ENCODE assay signal across 1 cellular context in the genomic region with DNA sequence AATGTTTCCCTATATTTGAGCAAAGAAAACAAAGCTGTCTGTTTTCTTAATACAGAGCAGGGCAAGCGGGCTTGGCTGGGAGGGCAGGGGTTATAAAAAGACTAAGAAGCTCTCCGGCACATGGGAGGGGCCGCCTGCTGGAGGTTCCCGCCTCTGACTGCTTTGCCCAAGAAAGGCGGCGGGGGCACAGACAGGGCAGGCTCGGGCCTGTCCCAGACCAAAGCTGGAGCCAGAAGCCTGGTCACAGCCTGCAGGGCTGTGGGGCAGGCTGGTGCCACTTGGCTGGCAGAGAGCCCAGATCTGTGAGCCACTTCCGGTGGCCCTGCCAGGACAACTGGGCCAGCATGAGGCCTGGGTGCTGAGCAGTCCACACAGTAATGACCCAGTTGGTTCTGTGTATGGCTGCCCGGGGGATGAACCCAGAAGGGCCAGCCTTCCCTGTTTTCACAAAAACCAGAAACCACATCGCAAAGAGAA.
TF ChIP-seq lines count a peak whose summit lies in the region.

No MANE protein-coding gene starts in this region.

TF ChIP-seq in HepG2, 621 proteins besides CTCF, POLR2A, EP300 and RAD21 (continued from another document and continues in another):
- TF ChIP-seq TCF7 (IDR thresholded peaks at IDR 0.05; ENCODE audit: low read depth), result no peak
- TF ChIP-seq RFX1 (IDR thresholded peaks at IDR 0.05), result no peak
- TF ChIP-seq CREB1 (IDR thresholded peaks at IDR 0.05), result no peak
- no peak for TF ChIP-seq CREB1 (CRISPR knock-in tag; IDR thresholded peaks at IDR 0.05)
- TF ChIP-seq, protein P1, sequence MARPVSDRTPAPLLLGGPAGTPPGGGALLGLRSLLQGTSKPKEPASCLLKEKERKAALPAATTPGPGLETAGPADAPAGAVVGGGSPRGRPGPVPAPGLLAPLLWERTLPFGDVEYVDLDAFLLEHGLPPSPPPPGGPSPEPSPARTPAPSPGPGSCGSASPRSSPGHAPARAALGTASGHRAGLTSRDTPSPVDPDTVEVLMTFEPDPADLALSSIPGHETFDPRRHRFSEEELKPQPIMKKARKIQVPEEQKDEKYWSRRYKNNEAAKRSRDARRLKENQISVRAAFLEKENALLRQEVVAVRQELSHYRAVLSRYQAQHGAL (CRISPR knock-in tag; IDR thresholded peaks at IDR 0.05; ENCODE audit: not compliant biosample characterization), result no peak
- TF ChIP-seq ZNF496 (CRISPR knock-in tag; IDR thresholded peaks at IDR 0.05; ENCODE audit: insufficient replicate concordance), result no peak
- no peak for TF ChIP-seq ZNF12 (CRISPR knock-in tag; IDR thresholded peaks at IDR 0.05)
- TF ChIP-seq MEF2D (CRISPR knock-in tag; IDR thresholded peaks at IDR 0.05), result no peak
- no peak for TF ChIP-seq ZNF337 (CRISPR knock-in tag; IDR thresholded peaks at IDR 0.05; ENCODE audit: borderline replicate concordance, low read depth)
- 0 out of 2 replicates have a peak, but pooled peaks have one; percentile 45 for TF ChIP-seq POLR2G (IDR thresholded peaks at IDR 0.05; ENCODE audit: low read depth, low read length)
- no peak for TF ChIP-seq ZNF780A (CRISPR knock-in tag; IDR thresholded peaks at IDR 0.05)
- no peak for TF ChIP-seq PAF1 (CRISPR knock-in tag; IDR thresholded peaks at IDR 0.05)
- no peak for TF ChIP-seq ATF3 (CRISPR knock-in tag; IDR thresholded peaks at IDR 0.05)
- TF ChIP-seq ZNF775 (CRISPR knock-in tag; IDR thresholded peaks at IDR 0.05; ENCODE audit: borderline replicate concordance), result 0 out of 2 replicates have a peak, but pooled peaks have one; percentile 45
- no peak for TF ChIP-seq ZNF468 (CRISPR knock-in tag; IDR thresholded peaks at IDR 0.05)
- TF ChIP-seq JARID2 (CRISPR knock-in tag; IDR thresholded peaks at IDR 0.05; ENCODE audit: insufficient replicate concordance), result no peak
- TF ChIP-seq THAP11 (CRISPR knock-in tag; IDR thresholded peaks at IDR 0.05), result no peak
- no peak for TF ChIP-seq GFI1 (CRISPR knock-in tag; IDR thresholded peaks at IDR 0.05; ENCODE audit: borderline replicate concordance)
- TF ChIP-seq NKX3-1 (CRISPR knock-in tag; IDR thresholded peaks at IDR 0.05), result no peak
- 0 out of 2 replicates have a peak, but pooled peaks have one; percentile 11 for TF ChIP-seq PRDM4 (CRISPR knock-in tag; IDR thresholded peaks at IDR 0.05; ENCODE audit: borderline replicate concordance)
- TF ChIP-seq TEAD3 (CRISPR knock-in tag; optimal IDR thresholded peaks at IDR 0.05; ENCODE audit: borderline replicate concordance), result no peak
- TF ChIP-seq SOX13 (IDR thresholded peaks at IDR 0.05), result no peak
- no peak for TF ChIP-seq SOX13 (CRISPR knock-in tag; conservative IDR thresholded peaks at IDR 0.05 in 1 of 2, IDR thresholded peaks at IDR 0.05 in 1 of 2)
- no peak for TF ChIP-seq ZBTB43 (CRISPR knock-in tag; conservative IDR thresholded peaks at IDR 0.05)
- TF ChIP-seq PCBP2 (optimal IDR thresholded peaks at IDR 0.05; ENCODE audit: low read depth, low read length, poor library complexity, severe bottlenecking), result no peak
- TF ChIP-seq RARG (CRISPR knock-in tag; IDR thresholded peaks at IDR 0.05; ENCODE audit: low read depth), result no peak
- peak; percentile 42; the same call in 1 of the 2 replicates for TF ChIP-seq ZNF362 (CRISPR knock-in tag; IDR thresholded peaks at IDR 0.05; ENCODE audit: borderline replicate concordance)
- no peak for TF ChIP-seq BORCS8-MEF2B (CRISPR knock-in tag; IDR thresholded peaks at IDR 0.05)
- peak; percentile 84 for TF ChIP-seq ZFX (CRISPR knock-in tag; IDR thresholded peaks at IDR 0.05; ENCODE audit: low read depth)
- peak; percentile 33; the same call in 1 of the 2 replicates for TF ChIP-seq KDM5B (CRISPR knock-in tag; IDR thresholded peaks at IDR 0.05; ENCODE audit: borderline replicate concordance)
- TF ChIP-seq ZNF567 (CRISPR knock-in tag; IDR thresholded peaks at IDR 0.05; ENCODE audit: borderline replicate concordance), result no peak
- no peak for TF ChIP-seq GZF1 (CRISPR knock-in tag; IDR thresholded peaks at IDR 0.05)
- TF ChIP-seq NCOA2 (CRISPR knock-in tag; IDR thresholded peaks at IDR 0.05), result no peak
- TF ChIP-seq STAT6 (CRISPR knock-in tag; IDR thresholded peaks at IDR 0.05; ENCODE audit: borderline replicate concordance), result no peak
- TF ChIP-seq, protein P2, sequence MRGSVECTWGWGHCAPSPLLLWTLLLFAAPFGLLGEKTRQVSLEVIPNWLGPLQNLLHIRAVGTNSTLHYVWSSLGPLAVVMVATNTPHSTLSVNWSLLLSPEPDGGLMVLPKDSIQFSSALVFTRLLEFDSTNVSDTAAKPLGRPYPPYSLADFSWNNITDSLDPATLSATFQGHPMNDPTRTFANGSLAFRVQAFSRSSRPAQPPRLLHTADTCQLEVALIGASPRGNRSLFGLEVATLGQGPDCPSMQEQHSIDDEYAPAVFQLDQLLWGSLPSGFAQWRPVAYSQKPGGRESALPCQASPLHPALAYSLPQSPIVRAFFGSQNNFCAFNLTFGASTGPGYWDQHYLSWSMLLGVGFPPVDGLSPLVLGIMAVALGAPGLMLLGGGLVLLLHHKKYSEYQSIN (CRISPR knock-in tag; IDR thresholded peaks at IDR 0.05; ENCODE audit: borderline replicate concordance), result no peak
- TF ChIP-seq MATR3 (CRISPR knock-in tag; IDR thresholded peaks at IDR 0.05), result no peak
- TF ChIP-seq, protein P3, sequence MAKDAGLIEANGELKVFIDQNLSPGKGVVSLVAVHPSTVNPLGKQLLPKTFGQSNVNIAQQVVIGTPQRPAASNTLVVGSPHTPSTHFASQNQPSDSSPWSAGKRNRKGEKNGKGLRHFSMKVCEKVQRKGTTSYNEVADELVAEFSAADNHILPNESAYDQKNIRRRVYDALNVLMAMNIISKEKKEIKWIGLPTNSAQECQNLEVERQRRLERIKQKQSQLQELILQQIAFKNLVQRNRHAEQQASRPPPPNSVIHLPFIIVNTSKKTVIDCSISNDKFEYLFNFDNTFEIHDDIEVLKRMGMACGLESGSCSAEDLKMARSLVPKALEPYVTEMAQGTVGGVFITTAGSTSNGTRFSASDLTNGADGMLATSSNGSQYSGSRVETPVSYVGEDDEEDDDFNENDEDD (CRISPR knock-in tag; IDR thresholded peaks at IDR 0.05; ENCODE audit: borderline replicate concordance), result peak; percentile 45; the same call in 1 of the 2 replicates
- TF ChIP-seq ATM (IDR thresholded peaks at IDR 0.05; ENCODE audit: borderline replicate concordance), result no peak
- TF ChIP-seq ATRX (CRISPR knock-in tag; IDR thresholded peaks at IDR 0.05; ENCODE audit: borderline replicate concordance), result no peak
- TF ChIP-seq ATF5 (CRISPR knock-in tag; IDR thresholded peaks at IDR 0.05; ENCODE audit: low read depth), result 0 out of 2 replicates have a peak, but pooled peaks have one; percentile 44
- TF ChIP-seq, protein P4, sequence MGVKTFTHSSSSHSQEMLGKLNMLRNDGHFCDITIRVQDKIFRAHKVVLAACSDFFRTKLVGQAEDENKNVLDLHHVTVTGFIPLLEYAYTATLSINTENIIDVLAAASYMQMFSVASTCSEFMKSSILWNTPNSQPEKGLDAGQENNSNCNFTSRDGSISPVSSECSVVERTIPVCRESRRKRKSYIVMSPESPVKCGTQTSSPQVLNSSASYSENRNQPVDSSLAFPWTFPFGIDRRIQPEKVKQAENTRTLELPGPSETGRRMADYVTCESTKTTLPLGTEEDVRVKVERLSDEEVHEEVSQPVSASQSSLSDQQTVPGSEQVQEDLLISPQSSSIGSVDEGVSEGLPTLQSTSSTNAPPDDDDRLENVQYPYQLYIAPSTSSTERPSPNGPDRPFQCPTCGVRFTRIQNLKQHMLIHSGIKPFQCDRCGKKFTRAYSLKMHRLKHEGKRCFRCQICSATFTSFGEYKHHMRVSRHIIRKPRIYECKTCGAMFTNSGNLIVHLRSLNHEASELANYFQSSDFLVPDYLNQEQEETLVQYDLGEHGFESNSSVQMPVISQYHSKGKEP (CRISPR knock-in tag; IDR thresholded peaks at IDR 0.05), result no peak
- TF ChIP-seq ZNF761 (CRISPR knock-in tag; conservative IDR thresholded peaks at IDR 0.05), result no peak
- TF ChIP-seq, protein P5, sequence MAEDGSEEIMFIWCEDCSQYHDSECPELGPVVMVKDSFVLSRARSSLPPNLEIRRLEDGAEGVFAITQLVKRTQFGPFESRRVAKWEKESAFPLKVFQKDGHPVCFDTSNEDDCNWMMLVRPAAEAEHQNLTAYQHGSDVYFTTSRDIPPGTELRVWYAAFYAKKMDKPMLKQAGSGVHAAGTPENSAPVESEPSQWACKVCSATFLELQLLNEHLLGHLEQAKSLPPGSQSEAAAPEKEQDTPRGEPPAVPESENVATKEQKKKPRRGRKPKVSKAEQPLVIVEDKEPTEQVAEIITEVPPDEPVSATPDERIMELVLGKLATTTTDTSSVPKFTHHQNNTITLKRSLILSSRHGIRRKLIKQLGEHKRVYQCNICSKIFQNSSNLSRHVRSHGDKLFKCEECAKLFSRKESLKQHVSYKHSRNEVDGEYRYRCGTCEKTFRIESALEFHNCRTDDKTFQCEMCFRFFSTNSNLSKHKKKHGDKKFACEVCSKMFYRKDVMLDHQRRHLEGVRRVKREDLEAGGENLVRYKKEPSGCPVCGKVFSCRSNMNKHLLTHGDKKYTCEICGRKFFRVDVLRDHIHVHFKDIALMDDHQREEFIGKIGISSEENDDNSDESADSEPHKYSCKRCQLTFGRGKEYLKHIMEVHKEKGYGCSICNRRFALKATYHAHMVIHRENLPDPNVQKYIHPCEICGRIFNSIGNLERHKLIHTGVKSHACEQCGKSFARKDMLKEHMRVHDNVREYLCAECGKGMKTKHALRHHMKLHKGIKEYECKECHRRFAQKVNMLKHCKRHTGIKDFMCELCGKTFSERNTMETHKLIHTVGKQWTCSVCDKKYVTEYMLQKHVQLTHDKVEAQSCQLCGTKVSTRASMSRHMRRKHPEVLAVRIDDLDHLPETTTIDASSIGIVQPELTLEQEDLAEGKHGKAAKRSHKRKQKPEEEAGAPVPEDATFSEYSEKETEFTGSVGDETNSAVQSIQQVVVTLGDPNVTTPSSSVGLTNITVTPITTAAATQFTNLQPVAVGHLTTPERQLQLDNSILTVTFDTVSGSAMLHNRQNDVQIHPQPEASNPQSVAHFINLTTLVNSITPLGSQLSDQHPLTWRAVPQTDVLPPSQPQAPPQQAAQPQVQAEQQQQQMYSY (CRISPR knock-in tag; IDR thresholded peaks at IDR 0.05), result 0 out of 2 replicates have a peak, but pooled peaks have one; percentile 34
- no peak for TF ChIP-seq MXI1 (IDR thresholded peaks at IDR 0.05; ENCODE audit: borderline replicate concordance, low read depth, low read length)
- no peak for TF ChIP-seq ZNF350 (CRISPR knock-in tag; IDR thresholded peaks at IDR 0.05; ENCODE audit: borderline replicate concordance, low read depth)
- no peak for TF ChIP-seq SIN3B (IDR thresholded peaks at IDR 0.05; ENCODE audit: low read length)
- no peak for TF ChIP-seq ZNF607 (CRISPR knock-in tag; IDR thresholded peaks at IDR 0.05; ENCODE audit: borderline replicate concordance)
